1 cellular context compared by ENCODE assay signal in the genomic region with DNA sequence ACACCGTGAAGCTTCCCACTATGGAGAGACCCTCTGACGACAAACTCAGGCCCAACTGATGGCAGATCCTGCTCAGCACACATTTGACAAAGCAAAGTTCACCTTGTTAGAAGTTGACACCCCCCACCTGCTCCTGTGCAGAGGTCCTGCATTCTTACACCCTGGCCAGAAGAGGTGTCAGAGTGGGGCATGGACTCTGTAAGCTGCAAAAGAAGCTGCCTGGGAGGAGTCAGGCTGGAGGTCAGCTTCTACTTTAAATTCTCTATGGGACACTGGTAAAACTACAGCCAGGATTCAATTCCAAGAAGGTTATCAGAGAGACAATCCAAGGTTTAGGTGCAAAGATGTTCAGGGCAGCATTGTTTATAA.
TF ChIP-seq lines count a peak whose summit lies in the region.

No MANE protein-coding gene starts in this region.

TF ChIP-seq in HepG2, 621 proteins besides CTCF, POLR2A, EP300 and RAD21 (continued from another document and continues in another):
- TF ChIP-seq, protein P1, sequence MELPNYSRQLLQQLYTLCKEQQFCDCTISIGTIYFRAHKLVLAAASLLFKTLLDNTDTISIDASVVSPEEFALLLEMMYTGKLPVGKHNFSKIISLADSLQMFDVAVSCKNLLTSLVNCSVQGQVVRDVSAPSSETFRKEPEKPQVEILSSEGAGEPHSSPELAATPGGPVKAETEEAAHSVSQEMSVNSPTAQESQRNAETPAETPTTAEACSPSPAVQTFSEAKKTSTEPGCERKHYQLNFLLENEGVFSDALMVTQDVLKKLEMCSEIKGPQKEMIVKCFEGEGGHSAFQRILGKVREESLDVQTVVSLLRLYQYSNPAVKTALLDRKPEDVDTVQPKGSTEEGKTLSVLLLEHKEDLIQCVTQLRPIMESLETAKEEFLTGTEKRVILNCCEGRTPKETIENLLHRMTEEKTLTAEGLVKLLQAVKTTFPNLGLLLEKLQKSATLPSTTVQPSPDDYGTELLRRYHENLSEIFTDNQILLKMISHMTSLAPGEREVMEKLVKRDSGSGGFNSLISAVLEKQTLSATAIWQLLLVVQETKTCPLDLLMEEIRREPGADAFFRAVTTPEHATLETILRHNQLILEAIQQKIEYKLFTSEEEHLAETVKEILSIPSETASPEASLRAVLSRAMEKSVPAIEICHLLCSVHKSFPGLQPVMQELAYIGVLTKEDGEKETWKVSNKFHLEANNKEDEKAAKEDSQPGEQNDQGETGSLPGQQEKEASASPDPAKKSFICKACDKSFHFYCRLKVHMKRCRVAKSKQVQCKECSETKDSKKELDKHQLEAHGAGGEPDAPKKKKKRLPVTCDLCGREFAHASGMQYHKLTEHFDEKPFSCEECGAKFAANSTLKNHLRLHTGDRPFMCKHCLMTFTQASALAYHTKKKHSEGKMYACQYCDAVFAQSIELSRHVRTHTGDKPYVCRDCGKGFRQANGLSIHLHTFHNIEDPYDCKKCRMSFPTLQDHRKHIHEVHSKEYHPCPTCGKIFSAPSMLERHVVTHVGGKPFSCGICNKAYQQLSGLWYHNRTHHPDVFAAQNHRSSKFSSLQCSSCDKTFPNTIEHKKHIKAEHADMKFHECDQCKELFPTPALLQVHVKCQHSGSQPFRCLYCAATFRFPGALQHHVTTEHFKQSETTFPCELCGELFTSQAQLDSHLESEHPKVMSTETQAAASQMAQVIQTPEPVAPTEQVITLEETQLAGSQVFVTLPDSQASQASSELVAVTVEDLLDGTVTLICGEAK (IDR thresholded peaks at IDR 0.05): no peak
- TF ChIP-seq, protein P1 (CRISPR knock-in tag; IDR thresholded peaks at IDR 0.05): no peak
- TF ChIP-seq CAMTA2 (CRISPR knock-in tag; IDR thresholded peaks at IDR 0.05; ENCODE audit: borderline replicate concordance): no peak
- no peak for TF ChIP-seq ZNF724P (CRISPR knock-in tag; IDR thresholded peaks at IDR 0.05; ENCODE audit: borderline replicate concordance)
- TF ChIP-seq ZNF567 (CRISPR knock-in tag; IDR thresholded peaks at IDR 0.05; ENCODE audit: borderline replicate concordance): no peak
- TF ChIP-seq HNF4G (IDR thresholded peaks at IDR 0.05; ENCODE audit: borderline replicate concordance, low read depth, low read length): peak; percentile 60; the same call in 1 of the 2 replicates
- no peak for TF ChIP-seq HNF4G (CRISPR knock-in tag; IDR thresholded peaks at IDR 0.05; ENCODE audit: borderline replicate concordance, low read depth)
- TF ChIP-seq, protein P2, sequence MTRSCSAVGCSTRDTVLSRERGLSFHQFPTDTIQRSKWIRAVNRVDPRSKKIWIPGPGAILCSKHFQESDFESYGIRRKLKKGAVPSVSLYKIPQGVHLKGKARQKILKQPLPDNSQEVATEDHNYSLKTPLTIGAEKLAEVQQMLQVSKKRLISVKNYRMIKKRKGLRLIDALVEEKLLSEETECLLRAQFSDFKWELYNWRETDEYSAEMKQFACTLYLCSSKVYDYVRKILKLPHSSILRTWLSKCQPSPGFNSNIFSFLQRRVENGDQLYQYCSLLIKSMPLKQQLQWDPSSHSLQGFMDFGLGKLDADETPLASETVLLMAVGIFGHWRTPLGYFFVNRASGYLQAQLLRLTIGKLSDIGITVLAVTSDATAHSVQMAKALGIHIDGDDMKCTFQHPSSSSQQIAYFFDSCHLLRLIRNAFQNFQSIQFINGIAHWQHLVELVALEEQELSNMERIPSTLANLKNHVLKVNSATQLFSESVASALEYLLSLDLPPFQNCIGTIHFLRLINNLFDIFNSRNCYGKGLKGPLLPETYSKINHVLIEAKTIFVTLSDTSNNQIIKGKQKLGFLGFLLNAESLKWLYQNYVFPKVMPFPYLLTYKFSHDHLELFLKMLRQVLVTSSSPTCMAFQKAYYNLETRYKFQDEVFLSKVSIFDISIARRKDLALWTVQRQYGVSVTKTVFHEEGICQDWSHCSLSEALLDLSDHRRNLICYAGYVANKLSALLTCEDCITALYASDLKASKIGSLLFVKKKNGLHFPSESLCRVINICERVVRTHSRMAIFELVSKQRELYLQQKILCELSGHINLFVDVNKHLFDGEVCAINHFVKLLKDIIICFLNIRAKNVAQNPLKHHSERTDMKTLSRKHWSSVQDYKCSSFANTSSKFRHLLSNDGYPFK (CRISPR knock-in tag; IDR thresholded peaks at IDR 0.05; ENCODE audit: borderline replicate concordance): no peak
- TF ChIP-seq HOXA3 (CRISPR knock-in tag; IDR thresholded peaks at IDR 0.05): peak; percentile 44; the same call in 1 of the 2 replicates
- TF ChIP-seq ZNF598 (CRISPR knock-in tag; IDR thresholded peaks at IDR 0.05; ENCODE audit: borderline replicate concordance): peak; percentile 24; the same call in 1 of the 2 replicates
- TF ChIP-seq, protein P3, sequence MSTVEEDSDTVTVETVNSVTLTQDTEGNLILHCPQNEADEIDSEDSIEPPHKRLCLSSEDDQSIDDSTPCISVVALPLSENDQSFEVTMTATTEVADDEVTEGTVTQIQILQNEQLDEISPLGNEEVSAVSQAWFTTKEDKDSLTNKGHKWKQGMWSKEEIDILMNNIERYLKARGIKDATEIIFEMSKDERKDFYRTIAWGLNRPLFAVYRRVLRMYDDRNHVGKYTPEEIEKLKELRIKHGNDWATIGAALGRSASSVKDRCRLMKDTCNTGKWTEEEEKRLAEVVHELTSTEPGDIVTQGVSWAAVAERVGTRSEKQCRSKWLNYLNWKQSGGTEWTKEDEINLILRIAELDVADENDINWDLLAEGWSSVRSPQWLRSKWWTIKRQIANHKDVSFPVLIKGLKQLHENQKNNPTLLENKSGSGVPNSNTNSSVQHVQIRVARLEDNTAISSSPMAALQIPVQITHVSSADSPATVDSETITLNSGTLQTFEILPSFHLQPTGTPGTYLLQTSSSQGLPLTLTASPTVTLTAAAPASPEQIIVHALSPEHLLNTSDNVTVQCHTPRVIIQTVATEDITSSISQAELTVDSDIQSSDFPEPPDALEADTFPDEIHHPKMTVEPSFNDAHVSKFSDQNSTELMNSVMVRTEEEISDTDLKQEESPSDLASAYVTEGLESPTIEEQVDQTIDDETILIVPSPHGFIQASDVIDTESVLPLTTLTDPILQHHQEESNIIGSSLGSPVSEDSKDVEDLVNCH (CRISPR knock-in tag; IDR thresholded peaks at IDR 0.05): no peak
- TF ChIP-seq, protein P4, sequence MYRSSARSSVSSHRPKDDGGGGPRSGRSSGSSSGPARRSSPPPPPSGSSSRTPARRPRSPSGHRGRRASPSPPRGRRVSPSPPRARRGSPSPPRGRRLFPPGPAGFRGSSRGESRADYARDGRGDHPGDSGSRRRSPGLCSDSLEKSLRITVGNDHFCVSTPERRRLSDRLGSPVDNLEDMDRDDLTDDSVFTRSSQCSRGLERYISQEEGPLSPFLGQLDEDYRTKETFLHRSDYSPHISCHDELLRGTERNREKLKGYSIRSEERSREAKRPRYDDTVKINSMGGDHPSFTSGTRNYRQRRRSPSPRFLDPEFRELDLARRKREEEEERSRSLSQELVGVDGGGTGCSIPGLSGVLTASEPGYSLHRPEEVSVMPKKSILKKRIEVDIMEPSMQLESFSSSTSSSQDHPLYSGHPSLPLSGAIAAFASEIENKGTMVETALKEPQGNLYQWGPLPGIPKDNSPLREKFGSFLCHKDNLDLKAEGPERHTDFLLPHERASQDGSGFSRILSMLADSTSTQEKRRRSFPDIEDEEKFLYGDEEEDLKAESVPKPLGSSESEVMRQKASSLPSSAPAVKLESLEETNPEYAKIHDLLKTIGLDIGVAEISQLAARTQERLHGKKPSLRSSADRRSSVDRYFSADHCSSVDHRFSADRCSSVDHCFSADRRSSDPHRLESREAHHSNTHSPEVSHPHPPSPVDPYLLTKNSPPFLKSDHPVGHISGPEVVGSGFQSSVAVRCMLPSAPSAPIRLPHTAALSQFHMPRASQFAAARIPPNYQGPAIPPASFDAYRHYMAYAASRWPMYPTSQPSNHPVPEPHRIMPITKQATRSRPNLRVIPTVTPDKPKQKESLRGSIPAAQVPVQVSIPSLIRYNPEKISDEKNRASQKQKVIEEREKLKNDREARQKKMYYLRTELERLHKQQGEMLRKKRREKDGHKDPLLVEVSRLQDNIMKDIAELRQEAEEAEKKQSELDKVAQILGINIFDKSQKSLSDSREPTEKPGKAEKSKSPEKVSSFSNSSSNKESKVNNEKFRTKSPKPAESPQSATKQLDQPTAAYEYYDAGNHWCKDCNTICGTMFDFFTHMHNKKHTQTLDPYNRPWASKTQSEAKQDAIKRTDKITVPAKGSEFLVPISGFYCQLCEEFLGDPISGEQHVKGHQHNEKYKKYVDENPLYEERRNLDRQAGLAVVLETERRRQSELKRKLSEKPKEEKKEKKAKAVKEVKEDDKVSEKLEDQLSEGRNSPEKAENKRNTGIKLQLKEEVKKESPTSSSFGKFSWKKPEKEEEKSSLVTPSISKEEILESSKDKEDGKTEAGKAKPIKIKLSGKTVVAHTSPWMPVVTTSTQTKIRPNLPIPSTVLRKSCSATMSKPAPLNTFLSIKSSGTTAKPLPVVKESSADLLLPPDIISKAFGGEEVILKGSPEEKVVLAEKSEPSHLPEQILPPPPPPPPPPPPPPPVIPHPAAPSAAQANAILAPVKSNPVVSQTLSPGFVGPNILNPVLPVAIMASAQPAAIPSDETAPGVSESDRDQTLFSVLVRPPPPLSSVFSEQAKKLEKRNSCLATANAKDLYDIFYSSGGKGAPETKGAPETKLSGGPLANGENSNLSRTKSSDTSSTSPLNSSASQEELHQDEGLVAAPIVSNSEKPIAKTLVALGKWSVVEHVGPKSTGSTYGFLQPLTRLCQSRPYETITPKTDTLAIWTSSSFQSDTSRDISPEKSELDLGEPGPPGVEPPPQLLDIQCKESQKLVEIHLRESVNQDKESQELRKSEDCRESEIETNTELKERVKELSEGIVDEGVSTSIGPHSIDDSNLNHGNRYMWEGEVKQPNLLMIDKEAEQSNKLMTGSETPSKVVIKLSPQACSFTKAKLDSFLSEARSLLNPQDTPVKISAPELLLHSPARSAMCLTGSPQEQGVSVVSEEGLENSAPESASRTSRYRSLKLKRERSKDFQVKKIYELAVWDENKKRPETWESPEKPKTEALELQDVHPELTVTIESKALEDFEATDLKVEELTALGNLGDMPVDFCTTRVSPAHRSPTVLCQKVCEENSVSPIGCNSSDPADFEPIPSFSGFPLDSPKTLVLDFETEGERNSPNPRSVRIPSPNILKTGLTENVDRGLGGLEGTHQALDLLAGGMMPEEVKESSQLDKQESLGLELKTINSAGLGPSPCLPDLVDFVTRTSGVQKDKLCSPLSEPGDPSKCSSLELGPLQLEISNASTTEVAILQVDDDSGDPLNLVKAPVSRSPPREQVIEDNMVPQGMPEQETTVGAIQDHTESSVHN (CRISPR knock-in tag; IDR thresholded peaks at IDR 0.05): no peak
- TF ChIP-seq, protein P5, sequence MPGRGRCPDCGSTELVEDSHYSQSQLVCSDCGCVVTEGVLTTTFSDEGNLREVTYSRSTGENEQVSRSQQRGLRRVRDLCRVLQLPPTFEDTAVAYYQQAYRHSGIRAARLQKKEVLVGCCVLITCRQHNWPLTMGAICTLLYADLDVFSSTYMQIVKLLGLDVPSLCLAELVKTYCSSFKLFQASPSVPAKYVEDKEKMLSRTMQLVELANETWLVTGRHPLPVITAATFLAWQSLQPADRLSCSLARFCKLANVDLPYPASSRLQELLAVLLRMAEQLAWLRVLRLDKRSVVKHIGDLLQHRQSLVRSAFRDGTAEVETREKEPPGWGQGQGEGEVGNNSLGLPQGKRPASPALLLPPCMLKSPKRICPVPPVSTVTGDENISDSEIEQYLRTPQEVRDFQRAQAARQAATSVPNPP (CRISPR knock-in tag; IDR thresholded peaks at IDR 0.05): no peak
- TF ChIP-seq PRMT3 (CRISPR knock-in tag; IDR thresholded peaks at IDR 0.05; ENCODE audit: borderline replicate concordance, low read depth): no peak
- TF ChIP-seq, protein P6, sequence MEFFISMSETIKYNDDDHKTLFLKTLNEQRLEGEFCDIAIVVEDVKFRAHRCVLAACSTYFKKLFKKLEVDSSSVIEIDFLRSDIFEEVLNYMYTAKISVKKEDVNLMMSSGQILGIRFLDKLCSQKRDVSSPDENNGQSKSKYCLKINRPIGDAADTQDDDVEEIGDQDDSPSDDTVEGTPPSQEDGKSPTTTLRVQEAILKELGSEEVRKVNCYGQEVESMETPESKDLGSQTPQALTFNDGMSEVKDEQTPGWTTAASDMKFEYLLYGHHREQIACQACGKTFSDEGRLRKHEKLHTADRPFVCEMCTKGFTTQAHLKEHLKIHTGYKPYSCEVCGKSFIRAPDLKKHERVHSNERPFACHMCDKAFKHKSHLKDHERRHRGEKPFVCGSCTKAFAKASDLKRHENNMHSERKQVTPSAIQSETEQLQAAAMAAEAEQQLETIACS (CRISPR knock-in tag; IDR thresholded peaks at IDR 0.05): no peak
- TF ChIP-seq, protein P7, sequence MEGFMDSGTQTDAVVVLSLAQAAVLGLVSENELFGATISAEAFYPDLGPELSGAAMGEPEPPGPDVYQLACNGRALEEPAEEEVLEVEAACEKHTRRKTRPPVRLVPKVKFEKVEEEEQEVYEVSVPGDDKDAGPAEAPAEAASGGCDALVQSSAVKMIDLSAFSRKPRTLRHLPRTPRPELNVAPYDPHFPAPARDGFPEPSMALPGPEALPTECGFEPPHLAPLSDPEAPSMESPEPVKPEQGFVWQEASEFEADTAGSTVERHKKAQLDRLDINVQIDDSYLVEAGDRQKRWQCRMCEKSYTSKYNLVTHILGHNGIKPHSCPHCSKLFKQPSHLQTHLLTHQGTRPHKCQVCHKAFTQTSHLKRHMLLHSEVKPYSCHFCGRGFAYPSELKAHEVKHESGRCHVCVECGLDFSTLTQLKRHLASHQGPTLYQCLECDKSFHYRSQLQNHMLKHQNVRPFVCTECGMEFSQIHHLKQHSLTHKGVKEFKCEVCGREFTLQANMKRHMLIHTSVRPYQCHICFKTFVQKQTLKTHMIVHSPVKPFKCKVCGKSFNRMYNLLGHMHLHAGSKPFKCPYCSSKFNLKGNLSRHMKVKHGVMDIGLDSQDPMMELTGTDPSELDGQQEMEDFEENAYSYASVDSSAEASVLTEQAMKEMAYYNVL (CRISPR knock-in tag; IDR thresholded peaks at IDR 0.05; ENCODE audit: borderline replicate concordance): no peak
- no peak for TF ChIP-seq POLR2AphosphoS5 (IDR thresholded peaks at IDR 0.05; ENCODE audit: low read depth, low read length)
- TF ChIP-seq KLF11 (CRISPR knock-in tag; IDR thresholded peaks at IDR 0.05): no peak
- TF ChIP-seq IKZF1 (IDR thresholded peaks at IDR 0.05): no peak
- no peak for TF ChIP-seq RCOR2 (CRISPR knock-in tag; IDR thresholded peaks at IDR 0.05)
